Comparison of ENCODE assay signal across 8 cellular contexts in the genomic region with DNA sequence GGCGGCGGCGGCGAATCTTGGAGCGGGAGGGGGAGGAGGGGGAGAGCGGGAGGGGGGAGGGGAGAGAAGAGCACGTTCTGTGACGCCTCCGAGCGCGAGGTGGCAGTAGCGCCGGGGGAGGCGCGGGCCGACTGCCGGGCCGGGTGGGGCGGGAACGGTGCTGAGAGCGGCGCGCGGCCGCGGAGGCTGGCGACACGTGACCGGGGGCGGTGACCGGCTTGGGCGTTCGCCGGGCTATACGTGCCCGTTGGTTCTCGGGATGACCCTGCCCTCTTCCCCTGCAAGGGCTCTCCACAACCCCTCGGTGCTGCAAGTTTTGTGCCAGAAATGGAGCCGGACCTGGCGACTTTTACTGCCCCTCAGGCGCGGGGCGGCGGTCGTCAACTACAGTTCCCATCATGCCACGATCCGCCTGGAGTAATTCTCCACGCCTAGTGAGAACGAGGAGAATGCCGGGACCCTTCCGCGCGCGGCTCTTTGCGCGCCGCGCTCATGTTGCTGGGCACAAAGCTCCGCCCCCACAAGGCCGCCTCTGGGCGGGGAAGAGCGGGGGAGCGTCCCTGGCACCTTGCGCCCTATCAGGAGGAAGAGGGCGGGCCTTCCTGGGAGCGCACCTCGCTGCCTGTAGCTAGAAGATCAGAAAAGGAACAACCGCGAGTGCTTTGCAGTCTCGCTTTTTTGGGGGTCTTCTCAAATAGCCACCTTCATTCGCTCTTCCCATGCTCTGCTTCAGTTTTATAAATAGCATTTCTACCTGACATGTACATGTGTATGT. TPM values are rescaled to one million over a fixed set of nuclear protein-coding genes. Genes with fewer than 3 reads are reported as not detected.
A peak's percentile ranks its signal among the peaks of the same experiment; 100 is the strongest.
DNase-seq lines count a peak whose midpoint lies in the region; ATAC-seq and TF ChIP-seq lines count a peak whose summit lies in the region.

A gene with protein sequence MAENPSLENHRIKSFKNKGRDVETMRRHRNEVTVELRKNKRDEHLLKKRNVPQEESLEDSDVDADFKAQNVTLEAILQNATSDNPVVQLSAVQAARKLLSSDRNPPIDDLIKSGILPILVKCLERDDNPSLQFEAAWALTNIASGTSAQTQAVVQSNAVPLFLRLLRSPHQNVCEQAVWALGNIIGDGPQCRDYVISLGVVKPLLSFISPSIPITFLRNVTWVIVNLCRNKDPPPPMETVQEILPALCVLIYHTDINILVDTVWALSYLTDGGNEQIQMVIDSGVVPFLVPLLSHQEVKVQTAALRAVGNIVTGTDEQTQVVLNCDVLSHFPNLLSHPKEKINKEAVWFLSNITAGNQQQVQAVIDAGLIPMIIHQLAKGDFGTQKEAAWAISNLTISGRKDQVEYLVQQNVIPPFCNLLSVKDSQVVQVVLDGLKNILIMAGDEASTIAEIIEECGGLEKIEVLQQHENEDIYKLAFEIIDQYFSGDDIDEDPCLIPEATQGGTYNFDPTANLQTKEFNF (minus strand): TSS at position 133 of the 775 bp plus-strand sequence. CDS start 176 bp downstream, outside the sequence.

- peaks cover 0 to 16% of the 10 kb centered on the region in 2 donors for H3K4me1 ChIP-seq in adrenal gland (replicated peaks in 1 of 2)
- H3K4me1 ChIP-seq in heart left ventricle, result peaks cover 0 to 40% (median 27%) of the 10 kb centered on the region in 12 donors
- peaks cover 13 to 32% (median 25%) of the 10 kb centered on the region in 4 donors for H3K4me1 ChIP-seq in upper lobe of left lung

- H3K9me3 ChIP-seq in adrenal gland (replicated peaks in 1 of 3) (no peaks in the 10 kb centered on the region), heart left ventricle (no peaks in the 10 kb centered on the region), upper lobe of left lung (no peaks in the 10 kb centered on the region)

- H3K36me3 ChIP-seq in adrenal gland (replicated peaks in 1 of 2), result no peaks in the 10 kb centered on the region
- no peaks in the 10 kb centered on the region for H3K36me3 ChIP-seq in heart left ventricle
- H3K36me3 ChIP-seq in upper lobe of left lung, result no peaks in the 10 kb centered on the region

- H3K27me3 ChIP-seq in adrenal gland (no peaks in the 10 kb centered on the region), heart left ventricle (no peaks in the 10 kb centered on the region), upper lobe of left lung (no peaks in the 10 kb centered on the region)

- ATAC-seq in HG02870 (IDR thresholded peaks at IDR 0.05; ENCODE audit: unreplicated experiment) (peak; percentile 87), heart left ventricle (peak; percentile 96 to 98 (median 97)), upper lobe of left lung (ENCODE audit: low FRiP score in 2 of 2) (peak; percentile 97 to 99)

- TF ChIP-seq EP300 in upper lobe of left lung (IDR thresholded peaks at IDR 0.05), result no peak

- TF ChIP-seq POLR2A in adrenal gland (IDR thresholded peaks at IDR 0.05) (peak; percentile 63 to 86), heart left ventricle (IDR thresholded peaks at IDR 0.05) (peak in 1 of 2 donors; percentile 76), upper lobe of left lung (IDR thresholded peaks at IDR 0.05) (peak in 3 of 4 donors; percentile 65 to 87 (median 85))

- H3K4me3 ChIP-seq in adrenal gland (peak within 1 kb of the TSS; percentile 55 to 90 (median 77)), heart left ventricle (peak within 1 kb of the TSS; percentile 67 to 100 (median 94)), upper lobe of left lung (peak within 1 kb of the TSS; percentile 83 to 99 (median 98))

- H3K27ac ChIP-seq in adrenal gland (peak within 1 kb of the TSS; percentile 79 to 97 (median 96)), heart left ventricle (peak within 1 kb of the TSS; percentile 87 to 98 (median 94)), upper lobe of left lung (peak within 1 kb of the TSS; percentile 94 to 98 (median 96))

- peak; percentile 94 for DNase-seq in GM13976 (ENCODE audit: low spot score)
- DNase-seq in NCI-H146 (lab: John Stamatoyannopoulos, UW), result peak; percentile 97
- peak; percentile 90 to 97 (median 93) for DNase-seq in T-helper 1 cell
- DNase-seq in adrenal gland, result peak; percentile 96 to 98 (median 97)
- DNase-seq in heart left ventricle, result peak; percentile 96 to 98 (median 98)
- peak; percentile 88 to 99 (median 96) for DNase-seq in posterior cingulate gyrus
- DNase-seq in upper lobe of left lung, result peak; percentile 97 to 99

- 0 to 1% (median 1%) methylated on average over 11 to 71 of the region's 71 CpGs for WGBS in adrenal gland, 4 donors
- WGBS in heart left ventricle, 4 donors, result 0 to 1% (median 1%) methylated on average over 23 to 71 of the region's 71 CpGs
- 0% methylated on average over 4 to 27 of the region's 71 CpGs for WGBS in upper lobe of left lung, 2 donors

- in situ Hi-C loops in GM13976 (cut with MboI; ENCODE audit: low sequenced_read_pairs, unreplicated experiment), result no loop called here

- intact Hi-C loops in adrenal gland (cut with DNase I) (loop anchor here in 1 of 2 donors (10.0 kb wide), 1 partner anchor 52 kb away; no protein-coding TSS in a partner anchor), heart left ventricle (cut with DNase I) (loop anchor here in 7 of 10 donors (5.0 to 10.0 kb wide), 5 partner anchors 45 to 142 kb away; a partner anchor contains a TSS), posterior cingulate gyrus (cut with DNase I) (loop anchor here (5.0 kb wide), 3 partner anchors 55 to 145 kb away; a partner anchor contains a TSS)

- TF ChIP-seq CTCF in GM13976 (IDR thresholded peaks at IDR 0.05; ENCODE audit: borderline replicate concordance, control extremely low read depth, extremely low read depth, insufficient read depth, missing control alignments) (peak; percentile 29), adrenal gland (IDR thresholded peaks at IDR 0.05) (no peak), heart left ventricle (IDR thresholded peaks at IDR 0.05) (peak in 7 of 12 donors; percentile 21 to 43 (median 38)), upper lobe of left lung (IDR thresholded peaks at IDR 0.05) (peak in 4 of 6 experiments; percentile 9 to 38 (median 23))

RNA-seq across cellular contexts. Expression of the gene that starts here (rescaled TPM):
- total RNA-seq in adrenal gland (10 to 100 TPM; 12.6 to 29.2 (median 20.5) TPM), heart left ventricle (100 to 1,000 TPM in 1 of 9 donors, 10 to 100 TPM in 8; 39.2 to 104 (median 56.5) TPM), upper lobe of left lung (10 to 100 TPM; 14.2 to 51.3 (median 29.1) TPM)
- polyA plus RNA-seq in adrenal gland (10 to 100 TPM in 2 of 3 donors, 1 to 10 TPM in 1; 8.6 to 43.8 (median 12.9) TPM), heart left ventricle (10 to 100 TPM; 21.7 to 50.2 TPM)

Comparison
In these comparisons a context has a peak if more than half of its experiments do, and no peak if none do; other contexts are left out.
1. Peak in every context shown above with its lines: DNase-seq, ATAC-seq, H3K4me3 ChIP-seq and H3K27ac ChIP-seq.
2. CTCF ChIP-seq: peak in GM13976 (single experiment), heart left ventricle (7 of 12) and upper lobe of left lung (4 of 6); none in adrenal gland (0 of 6).